Comparison of ENCODE assay signal across 10 cellular contexts in the genomic region with DNA sequence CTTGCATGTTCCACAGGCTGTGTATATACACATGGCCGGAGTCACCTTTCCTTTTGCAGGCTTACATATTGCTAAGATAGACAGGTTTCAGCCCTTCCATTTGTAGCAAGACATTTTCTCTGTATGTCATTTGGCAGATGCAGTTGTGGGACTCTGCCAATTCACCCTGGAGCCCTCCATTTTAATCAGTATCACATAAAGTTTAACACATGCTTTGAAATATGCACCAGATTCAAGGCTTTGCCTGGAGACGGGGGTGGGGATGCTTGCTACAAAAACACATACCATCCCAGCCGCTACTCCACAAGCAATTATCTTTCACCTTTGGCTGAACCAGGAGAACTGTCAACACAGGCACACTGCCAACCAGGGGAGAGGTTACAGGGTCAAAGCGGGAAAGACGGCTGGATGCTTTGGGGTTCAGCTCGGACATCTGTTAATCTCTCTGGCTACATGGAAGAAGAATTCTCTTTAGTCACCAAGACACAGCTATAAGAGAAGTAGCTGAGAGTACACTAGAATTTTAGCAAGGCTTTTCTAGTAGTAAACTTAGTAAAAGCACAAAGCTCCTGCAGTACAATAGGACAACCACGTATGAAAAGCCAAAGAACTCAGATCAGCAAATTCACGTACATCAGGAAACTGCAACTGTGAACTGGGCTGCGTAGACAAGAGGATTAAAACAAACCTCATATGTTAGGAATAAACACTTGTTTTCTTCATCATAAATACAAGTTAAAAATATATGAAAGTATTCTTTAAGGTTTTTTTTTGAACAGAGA.
DNase-seq lines count a peak whose midpoint lies in the region; ATAC-seq and TF ChIP-seq lines count a peak whose summit lies in the region.
"Had no signal": no experiment of that assay in that cellular context is flagged by ENCODE, and none has a peak within 500 bp of the region (broad histone marks: within the 10 kb centered on the region; RNA-seq: fewer than 3 reads in every experiment).

No MANE protein-coding gene starts in this region.

- no peaks in the 10 kb centered on the region for H3K9me3 ChIP-seq in MG63
- H3K9me3 ChIP-seq in lower lobe of right lung: no peaks in the 10 kb centered on the region

- H3K36me3 ChIP-seq in MG63: no peaks in the 10 kb centered on the region
- H3K36me3 ChIP-seq in brain microvascular endothelial cell (replicated peaks): no peaks in the 10 kb centered on the region
- H3K36me3 ChIP-seq in lower lobe of right lung: no peaks in the 10 kb centered on the region

- no peaks in the 10 kb centered on the region for H3K27me3 ChIP-seq in MG63
- no peaks in the 10 kb centered on the region for H3K27me3 ChIP-seq in brain microvascular endothelial cell (replicated peaks)
- H3K27me3 ChIP-seq in lower lobe of right lung (ENCODE audit: low read depth): no peaks in the 10 kb centered on the region

- intact Hi-C loops in lower lobe of right lung (cut with DNase I): no loop called here

- H3K4me3 ChIP-seq in MG63 (no peak overlapping the region), brain microvascular endothelial cell (ENCODE audit: low read depth, low read length) (no peak overlapping the region), lower lobe of right lung (no peak overlapping the region)

- peak; percentile 13 for DNase-seq in AG08395 (ENCODE audit: low spot score)
- DNase-seq in MG63: peak; percentile 27
- peak; percentile 50 for DNase-seq in brain microvascular endothelial cell
- no peak for DNase-seq in lower lobe of right lung
- DNase-seq in stimulated activated CD4-positive, alpha-beta T cell treated with anti-CD3 and anti-CD28 coated beads, Interleukin-4, amount 100 ng/mL, for 24 hours: no peak
- no peak for DNase-seq in activated naive CD4-positive, alpha-beta T cell treated with Interleukin-2 at 50 U/mL for 16 hours
- DNase-seq: CD8-positive, alpha-beta T cell; NCI-H1048 had no signal

- peaks cover 22% of the 10 kb centered on the region for H3K4me1 ChIP-seq in lower lobe of right lung

- no peak overlapping the region for H3K27ac ChIP-seq in brain microvascular endothelial cell
- H3K27ac ChIP-seq in lower lobe of right lung: no peak overlapping the region

- no peak for TF ChIP-seq CTCF in brain microvascular endothelial cell (IDR thresholded peaks at IDR 0.05; ENCODE audit: low read depth, low read length, missing control alignments)
- TF ChIP-seq CTCF in lower lobe of right lung (IDR thresholded peaks at IDR 0.05): no peak

- in situ Hi-C loops in brain microvascular endothelial cell (cut with HindIII; ENCODE audit: low pct_ligation_motif_present, low sequenced_read_pairs): no loop called here

- ATAC-seq in lower lobe of right lung (peak; percentile 29 to 30), GM19023 (IDR thresholded peaks at IDR 0.05; ENCODE audit: unreplicated experiment) (no peak)
- no peak for ATAC-seq in activated CD4-positive, CD25-positive, alpha-beta regulatory T cell treated with anti-CD3 and anti-CD28 coated beads, Interleukin-2, amount 50 U/mL, for 24 hours
- ATAC-seq: CD8-positive, alpha-beta T cell had no signal

Comparison
In these comparisons a context has a peak if more than half of its experiments do, and no peak if none do; other contexts are left out.
1. DNase-seq: peak in AG08395 (single experiment), MG63 (single experiment) and brain microvascular endothelial cell (single experiment); none in lower lobe of right lung (single experiment), stimulated activated CD4-positive, alpha-beta T cell treated with anti-CD3 and anti-CD28 coated beads, Interleukin-4, amount 100 ng/mL, for 24 hours (single experiment) and activated naive CD4-positive, alpha-beta T cell treated with Interleukin-2 at 50 U/mL for 16 hours (single experiment).
2. ATAC-seq: peak in lower lobe of right lung (2 of 2); none in GM19023 (single experiment) and activated CD4-positive, CD25-positive, alpha-beta regulatory T cell treated with anti-CD3 and anti-CD28 coated beads, Interleukin-2, amount 50 U/mL, for 24 hours (0 of 2).